8 cellular contexts compared by ENCODE assay signal in genomic region chr3:52240059-52240885, GRCh38. TPM values are rescaled to one million over a fixed set of nuclear protein-coding genes. Genes with fewer than 3 reads are reported as not detected.
A peak's percentile ranks its signal among the peaks of the same experiment; 100 is the strongest.
DNase-seq lines count a peak whose midpoint lies in the region; ATAC-seq and TF ChIP-seq lines count a peak whose summit lies in the region.

No MANE protein-coding gene starts in this region.

- H3K4me3 ChIP-seq in NB4 (ENCODE audit: low read depth, low read length) = peak overlapping the region; percentile 99
- H3K4me3 ChIP-seq in effector memory CD4-positive, alpha-beta T cell (ENCODE audit: insufficient read depth, low read depth, low read length, poor library complexity, severe bottlenecking) = peak overlapping the region; percentile 89

- no peak for TF ChIP-seq POLR2A in NB4 (IDR thresholded peaks at IDR 0.05; ENCODE audit: extremely low read depth, insufficient read length)

- H3K36me3 ChIP-seq in effector memory CD4-positive, alpha-beta T cell (ENCODE audit: control insufficient read depth, insufficient read depth, low read length) = no peaks in the 10 kb centered on the region

- H3K4me1 ChIP-seq in effector memory CD4-positive, alpha-beta T cell (ENCODE audit: control insufficient read depth, insufficient read depth, low read length, poor library complexity, severe bottlenecking) = peaks cover 62% of the 10 kb centered on the region

- peak overlapping the region; percentile 95 for H3K27ac ChIP-seq in effector memory CD4-positive, alpha-beta T cell (ENCODE audit: insufficient read depth, low read length, poor library complexity, severe bottlenecking)
- H3K27ac ChIP-seq in temporal lobe (ENCODE audit: low read depth, low read length) = peak overlapping the region; percentile 59

- ATAC-seq in HG03442 (IDR thresholded peaks at IDR 0.05; ENCODE audit: unreplicated experiment) = no peak

- DNase-seq in DMS153 (lab: John Stamatoyannopoulos, UW) (peak; percentile 1), DMS153 treated with DMSO at 0.1 percent for 48 hours (lab: John Stamatoyannopoulos, UW; ENCODE audit: unreplicated experiment) (no peak), NB4 (ENCODE audit: low read depth) (peak; percentile 77), mesenteric fat pad (ENCODE audit: low spot score) (peak; percentile 82)
- DNase-seq in activated CD4-positive, CD25-positive, alpha-beta regulatory T cell treated with anti-CD3 and anti-CD28 coated beads, Interleukin-2, amount 50 U/mL, for 16 hours (ENCODE audit: low read depth, low spot score) = peak; percentile 25
- DNase-seq in effector memory CD4-positive, alpha-beta T cell = peak in 1 of 3 donors; percentile 37

- H3K9me3 ChIP-seq in effector memory CD4-positive, alpha-beta T cell (ENCODE audit: control insufficient read depth, low read length) = no peaks in the 10 kb centered on the region

- no peak for TF ChIP-seq CTCF in NB4 (IDR thresholded peaks at IDR 0.05; ENCODE audit: low read depth, low read length)

- no peaks in the 10 kb centered on the region for H3K27me3 ChIP-seq in effector memory CD4-positive, alpha-beta T cell (replicated peaks; ENCODE audit: control insufficient read depth, insufficient read depth, low read length, poor library complexity, severe bottlenecking)

RNA-seq across cellular contexts. Expression of gene TWF2, which starts 1.3 kb away (rescaled TPM):
- total RNA-seq in mesenteric fat pad = 52.4 TPM
- 17.2 TPM for total RNA-seq in temporal lobe

RNA-seq across cellular contexts. Expression of gene PPM1M, which starts 5.3 kb away (rescaled TPM):
- total RNA-seq in mesenteric fat pad (26.8 TPM), temporal lobe (6.9 TPM)

RNA-seq across cellular contexts. Expression of gene TLR9, which starts 14.8 kb away (rescaled TPM):
- 0.19 TPM for total RNA-seq in mesenteric fat pad
- not detected for total RNA-seq in temporal lobe

RNA-seq across cellular contexts. Expression of gene WDR82, which starts 38.2 kb away (rescaled TPM):
- 52.7 TPM for total RNA-seq in mesenteric fat pad
- 135 TPM for total RNA-seq in temporal lobe

RNA-seq across cellular contexts. Expression of gene ALAS1, which starts 42.3 kb away (rescaled TPM):
- total RNA-seq in mesenteric fat pad (134 TPM), temporal lobe (29.0 TPM)
